ENCODE assay signal across 10 cellular contexts in genomic region chr2:12861344-12861942, GRCh38.
DNase-seq lines count a peak whose midpoint lies in the region; ATAC-seq and TF ChIP-seq lines count a peak whose summit lies in the region.
"Had no signal": no experiment of that assay in that cellular context is flagged by ENCODE, and none has a peak within 500 bp of the region (broad histone marks: within the 10 kb centered on the region; RNA-seq: fewer than 3 reads in every experiment).

No MANE protein-coding gene starts in this region.

- intact Hi-C loops in activated CD8-positive, alpha-beta T cell treated with anti-CD3 and anti-CD28 coated beads for 36 hours (cut with micrococcal nuclease): no loop called here
- intact Hi-C loops in right cardiac atrium (cut with DNase I) (no loop called here), head of caudate nucleus (cut with DNase I) (no loop called here)

- peaks cover 12% of the 10 kb centered on the region for H3K4me1 Mint-ChIP-seq in activated CD8-positive, alpha-beta T cell treated with anti-CD3 and anti-CD28 coated beads for 36 hours (ENCODE audit: low read depth)

- no peak overlapping the region for H3K27ac Mint-ChIP-seq in activated CD8-positive, alpha-beta T cell treated with anti-CD3 and anti-CD28 coated beads for 36 hours

- peaks cover 10% of the 10 kb centered on the region for H3K36me3 Mint-ChIP-seq in activated CD8-positive, alpha-beta T cell treated with anti-CD3 and anti-CD28 coated beads for 36 hours (ENCODE audit: low read depth)

- peak; percentile 26 for ATAC-seq in activated CD8-positive, alpha-beta T cell treated with anti-CD3 and anti-CD28 coated beads for 36 hours
- ATAC-seq in right cardiac atrium: peak; percentile 31 to 74
- ATAC-seq: HCT116 had no signal

- H3K9me3 Mint-ChIP-seq in activated CD8-positive, alpha-beta T cell treated with anti-CD3 and anti-CD28 coated beads for 36 hours: peaks cover 24% of the 10 kb centered on the region

- CTCF ChIA-PET in activated CD8-positive, alpha-beta T cell treated with anti-CD3 and anti-CD28 coated beads for 36 hours (lab: Charles Lee): interaction anchor here (1.1 kb wide), 1 partner anchor 69 kb away, joined by 4 read pairs; no protein-coding TSS in a partner anchor

- H3K4me3 ChIP-seq in right cardiac atrium (ENCODE audit: low read length) (no peak overlapping the region), coronary artery (no peak overlapping the region)

- POLR2A ChIA-PET in activated CD8-positive, alpha-beta T cell treated with anti-CD3 and anti-CD28 coated beads for 36 hours (lab: Charles Lee): no interaction called here

- peaks cover 11% of the 10 kb centered on the region for H3K27me3 Mint-ChIP-seq in activated CD8-positive, alpha-beta T cell treated with anti-CD3 and anti-CD28 coated beads for 36 hours

- TF ChIP-seq CTCF in activated CD8-positive, alpha-beta T cell treated with anti-CD3 and anti-CD28 coated beads for 36 hours (IDR thresholded peaks at IDR 0.05): no peak
- no peak for TF ChIP-seq CTCF in coronary artery (IDR thresholded peaks at IDR 0.05)

- H3K4me1 ChIP-seq in right cardiac atrium (ENCODE audit: control insufficient read depth, insufficient read depth, low read length): peaks cover 2% of the 10 kb centered on the region

- WGBS in right cardiac atrium: 51% methylated on average over 2 of the region's 2 CpGs

- peaks cover 2% of the 10 kb centered on the region for H3K9me3 ChIP-seq in right cardiac atrium (ENCODE audit: control insufficient read depth, low read length)

- H3K27ac ChIP-seq in right cardiac atrium (ENCODE audit: low read length) (peak overlapping the region; percentile 51), coronary artery (peak overlapping the region in 1 of 2 donors; percentile 2)

- no peaks in the 10 kb centered on the region for H3K27me3 ChIP-seq in right cardiac atrium (ENCODE audit: control insufficient read depth, insufficient read depth)

- DNase-seq in stimulated activated CD4-positive, alpha-beta T cell treated with anti-CD3 and anti-CD28 coated beads, Interleukin-15, amount 100 ng/mL, for 24 hours: peak; percentile 10
- no peak for DNase-seq in stimulated activated CD4-positive, alpha-beta T cell treated with anti-CD3 and anti-CD28 coated beads, Interleukin-4, amount 100 ng/mL, for 4 hours
- DNase-seq in activated CD8-positive, alpha-beta T cell treated with anti-CD3 and anti-CD28 coated beads for 36 hours: no peak
- no peak for DNase-seq in right cardiac atrium
- no peak for DNase-seq in superior temporal gyrus (ENCODE audit: extremely low spot score)
- no peak for DNase-seq in NCI-H1092 (lab: John Stamatoyannopoulos, UW)
- no peak for DNase-seq in coronary artery (ENCODE audit: low spot score)
- DNase-seq in head of caudate nucleus: no peak
- DNase-seq: NCI-H2171 had no signal

- no peak overlapping the region for H3K4me3 Mint-ChIP-seq in activated CD8-positive, alpha-beta T cell treated with anti-CD3 and anti-CD28 coated beads for 36 hours
